ENCODE assay signal across 24 cellular contexts in genomic region chr5:14849516-14850294, GRCh38. TPM values are rescaled to one million over a fixed set of nuclear protein-coding genes. Genes with fewer than 3 reads are reported as not detected.
DNase-seq lines count a peak whose midpoint lies in the region; ATAC-seq, FAIRE-seq and TF ChIP-seq lines count a peak whose summit lies in the region.
"Had no signal": no experiment of that assay in that cellular context is flagged by ENCODE, and none has a peak within 500 bp of the region (broad histone marks: within the 10 kb centered on the region; RNA-seq: fewer than 3 reads in every experiment).

No MANE protein-coding gene starts in this region.

- no peaks in the 10 kb centered on the region for H3K27me3 Mint-ChIP-seq in activated CD4-positive, alpha-beta T cell treated with anti-CD3 and anti-CD28 coated beads, Interleukin-2, amount 10 ng/mL, durations not matched to agents 7 days and 5 days
- H3K27me3 Mint-ChIP-seq: activated CD8-positive, alpha-beta memory T cell treated with anti-CD3 and anti-CD28 coated beads, Interleukin-2, amount 10 ng/mL, durations not matched to agents 7 days and 5 days; activated naive CD8-positive, alpha-beta T cell treated with anti-CD3 and anti-CD28 coated beads for 36 hours; memory B cell; naive B cell had no signal

- no peak overlapping the region for H2AFZ ChIP-seq in H1 (ENCODE audit: low read length)

- no peak overlapping the region for H2BK20ac ChIP-seq in H1 (ENCODE audit: low read length)

- H3K27me3 ChIP-seq in H7 (ENCODE audit: control insufficient read depth, insufficient read depth, low read length) (no peaks in the 10 kb centered on the region), RWPE2 (ENCODE audit: insufficient read depth, poor library complexity, severe bottlenecking) (no peaks in the 10 kb centered on the region), H1 (replicated peaks in 1 of 4; ENCODE audit: control insufficient read depth in 3 of 4, extremely low read depth in 1 of 4, insufficient read depth in 3 of 4, low read length in 3 of 4) (no peaks in the 10 kb centered on the region)
- H3K27me3 ChIP-seq: dorsolateral prefrontal cortex, gastrocnemius medialis, thyroid gland had no signal

- H3K36me3 Mint-ChIP-seq in stimulated activated effector memory CD8-positive, alpha-beta T cell treated with anti-CD3 and anti-CD28 coated beads, Interleukin-12 subunit alpha, Interleukin-12 subunit beta, amount 100 ng/mL, for 72 hours: peaks cover 40% of the 10 kb centered on the region
- peaks cover 6% of the 10 kb centered on the region for H3K36me3 Mint-ChIP-seq in activated CD4-positive, alpha-beta T cell treated with anti-CD3 and anti-CD28 coated beads, Interleukin-2, amount 10 ng/mL, durations not matched to agents 7 days and 5 days (ENCODE audit: low read depth)
- H3K36me3 Mint-ChIP-seq: activated CD8-positive, alpha-beta memory T cell treated with anti-CD3 and anti-CD28 coated beads, Interleukin-2, amount 10 ng/mL, durations not matched to agents 7 days and 5 days had no signal

- ATAC-seq in RWPE2 (ENCODE audit: low read depth) (peak; percentile 81), GM21367 (IDR thresholded peaks at IDR 0.05; ENCODE audit: unreplicated experiment) (no peak)
- ATAC-seq in stimulated activated effector memory CD8-positive, alpha-beta T cell treated with anti-CD3 and anti-CD28 coated beads, Interleukin-12 subunit alpha, Interleukin-12 subunit beta, amount 100 ng/mL, for 72 hours: no peak
- ATAC-seq: activated CD8-positive, alpha-beta memory T cell treated with anti-CD3 and anti-CD28 coated beads, Interleukin-2, amount 10 ng/mL, durations not matched to agents 7 days and 5 days; gastrocnemius medialis had no signal

- H3K79me1 ChIP-seq in H1 (ENCODE audit: low read depth, low read length): no peaks in the 10 kb centered on the region

- WGBS in H1 (ENCODE audit: extremely low coverage in 1 of 2, insufficient coverage in 1 of 2, insufficient read length in 1 of 2, insufficient replicate concordance in 2 of 2, low coverage in 1 of 2, low lambda C conversion rate in 2 of 2, missing lambda C conversion rate in 1 of 2), 2 experiments: 76% methylated on average over 14 of the region's 14 CpGs; no CpG with 5 or more reads in 1 of the 2 experiments

- TF ChIP-seq CTCF in RWPE2 (IDR thresholded peaks at IDR 0.05; ENCODE audit: poor library complexity, severe bottlenecking) (no peak), H1 (IDR thresholded peaks at IDR 0.05; ENCODE audit: control extremely low read depth in 1 of 3, insufficient read depth in 1 of 3, low read depth in 1 of 3, low read length in 3 of 3) (no peak)

- peaks cover 17% of the 10 kb centered on the region for H3K4me1 ChIP-seq in RWPE2 (ENCODE audit: insufficient read depth, poor library complexity, severe bottlenecking)
- H3K4me1 ChIP-seq in H1 (replicated peaks in 1 of 4; ENCODE audit: control insufficient read depth in 3 of 4, insufficient read depth in 4 of 4, low read length in 3 of 4): peaks cover 5 to 14% (median 13%) of the 10 kb centered on the region in 4 experiments

- H3K18ac ChIP-seq in H1 (ENCODE audit: extremely low read depth, low read length): no peak overlapping the region

- TF ChIP-seq POLR2A in H1 (IDR thresholded peaks at IDR 0.05; ENCODE audit: control extremely low read depth in 1 of 2, low read depth in 2 of 2, low read length in 2 of 2): no peak

- no peak overlapping the region for H3K14ac ChIP-seq in H1 (ENCODE audit: insufficient read length)

- no peak overlapping the region; a peak in 1 of 7 replicates for H3K9ac ChIP-seq in H1 (replicated peaks in 1 of 4; ENCODE audit: extremely low read depth in 1 of 4, low read depth in 3 of 4, low read length in 3 of 4)

- H4K5ac ChIP-seq in H1 (ENCODE audit: insufficient read length, low read depth, low read length): no peak overlapping the region

- POLR2A ChIA-PET in H1 (lab: Charles Lee; ENCODE audit: partially characterized antibody): interaction anchor here (1.3 kb wide), 2 partner anchors 11 to 21 kb away, joined by 3 to 5 read pairs; partner anchors contain the start of gene ANKH
- POLR2A ChIA-PET in activated CD4-positive, alpha-beta T cell treated with anti-CD3 and anti-CD28 coated beads, Interleukin-2, amount 10 ng/mL, durations not matched to agents 7 days and 5 days (lab: Charles Lee): no interaction called here

- no peaks in the 10 kb centered on the region for H3K9me3 Mint-ChIP-seq in stimulated activated effector memory CD8-positive, alpha-beta T cell treated with anti-CD3 and anti-CD28 coated beads, Interleukin-12 subunit alpha, Interleukin-12 subunit beta, amount 100 ng/mL, for 72 hours
- H3K9me3 Mint-ChIP-seq in activated CD4-positive, alpha-beta T cell treated with anti-CD3 and anti-CD28 coated beads, Interleukin-2, amount 10 ng/mL, durations not matched to agents 7 days and 5 days: no peaks in the 10 kb centered on the region
- H3K9me3 Mint-ChIP-seq: activated naive CD8-positive, alpha-beta T cell treated with anti-CD3 and anti-CD28 coated beads for 36 hours; activated T-helper 2 cell treated with anti-CD3 and anti-CD28 coated beads, Interferon-gamma antibody, Interleukin-2, Interleukin-4, amounts not matched to agents 10 μg/mL and 5 μg/mL and 100 μg/mL, durations not matched to agents 14 hours and 24 hours and 36 hours; memory B cell; naive B cell had no signal

- H3K23ac ChIP-seq in H1 (ENCODE audit: insufficient read length): no peak overlapping the region

- 0 out of 2 replicates have a peak overlapping the region, but pooled peaks have one; percentile 62 for H2BK12ac ChIP-seq in H1 (ENCODE audit: low read depth, low read length)

- H2BK15ac ChIP-seq in H1 (ENCODE audit: low read length): no peak overlapping the region

- H3K9me3 ChIP-seq in RWPE2 (ENCODE audit: severe bottlenecking) (no peaks in the 10 kb centered on the region), H1 (ENCODE audit: insufficient read depth in 2 of 2, low read depth in 1 of 2, low read length in 1 of 2) (no peaks in the 10 kb centered on the region)
- H3K9me3 ChIP-seq: gastrocnemius medialis, thyroid gland had no signal

- no peak overlapping the region for H2BK120ac ChIP-seq in H1 (replicated peaks; ENCODE audit: low read depth, low read length)

- peak overlapping the region; percentile 6 for H4K91ac ChIP-seq in H1 (replicated peaks; ENCODE audit: insufficient read length, low read length)

- no peaks in the 10 kb centered on the region for H4K20me1 ChIP-seq in H1 (replicated peaks in 1 of 2; ENCODE audit: control insufficient read depth in 1 of 2, insufficient read depth in 2 of 2, low read length in 2 of 2)

- no peak overlapping the region for H2AK5ac ChIP-seq in H1 (ENCODE audit: low read depth, low read length)

- no peaks in the 10 kb centered on the region for H3K23me2 ChIP-seq in H1 (ENCODE audit: low read depth, low read length)

- TF ChIP-seq RAD21 in H1 (IDR thresholded peaks at IDR 0.05 in 1 of 2, conservative IDR thresholded peaks at IDR 0.05 in 1 of 2; ENCODE audit: low read depth in 2 of 2, low read length in 2 of 2): no peak

- H3K4me3 ChIP-seq in H7 (ENCODE audit: insufficient read depth, low read depth, low read length) (no peak overlapping the region), RWPE2 (ENCODE audit: severe bottlenecking) (no peak overlapping the region), H1 (ENCODE audit: extremely low read depth in 1 of 4, insufficient read depth in 2 of 4, low read depth in 3 of 4, low read length in 4 of 4) (no peak overlapping the region)
- H3K4me3 ChIP-seq: dorsolateral prefrontal cortex, gastrocnemius medialis, thyroid gland had no signal

- H4K8ac ChIP-seq in H1 (ENCODE audit: extremely low read depth, insufficient read depth, low read length): no peak overlapping the region

- H3K4ac ChIP-seq in H1 (replicated peaks; ENCODE audit: insufficient read length, low read depth, low read length): no peak overlapping the region

- DNase-seq in H7 (peak; percentile 32), RWPE2 (ENCODE audit: low spot score) (no peak), H1 (ENCODE audit: low read depth in 1 of 2, low spot score in 2 of 2) (no peak), NCI-H1436 (lab: John Stamatoyannopoulos, UW) (no peak)
- DNase-seq in stimulated activated effector memory CD8-positive, alpha-beta T cell treated with anti-CD3 and anti-CD28 coated beads, Interleukin-12 subunit alpha, Interleukin-12 subunit beta, amount 100 ng/mL, for 72 hours (ENCODE audit: low spot score in 2 of 2): no peak
- DNase-seq in activated CD4-positive, alpha-beta T cell treated with anti-CD3 and anti-CD28 coated beads, Interleukin-2, amount 10 ng/mL, durations not matched to agents 7 days and 5 days: no peak
- DNase-seq: activated CD4-positive, alpha-beta T cell treated with anti-CD3 and anti-CD28 coated beads for 48 hours; activated CD8-positive, alpha-beta memory T cell treated with anti-CD3 and anti-CD28 coated beads, Interleukin-2, amount 10 ng/mL, durations not matched to agents 7 days and 5 days; activated naive CD8-positive, alpha-beta T cell treated with anti-CD3 and anti-CD28 coated beads for 36 hours; DND-41; dorsolateral prefrontal cortex; gastrocnemius medialis; kidney glomerular epithelial cell; naive B cell; NCI-H1436 treated with DMSO at 0.1 percent for 48 hours; NCI-H2171; NCI-H526 treated with DMSO at 0.1 percent for 48 hours; SIG-M5; stimulated activated naive CD4-positive, alpha-beta T cell; T-helper 1 cell; thyroid gland had no signal

- peaks cover 12% of the 10 kb centered on the region for H3K4me1 Mint-ChIP-seq in stimulated activated effector memory CD8-positive, alpha-beta T cell treated with anti-CD3 and anti-CD28 coated beads, Interleukin-12 subunit alpha, Interleukin-12 subunit beta, amount 100 ng/mL, for 72 hours
- peaks cover 2% of the 10 kb centered on the region for H3K4me1 Mint-ChIP-seq in activated CD4-positive, alpha-beta T cell treated with anti-CD3 and anti-CD28 coated beads, Interleukin-2, amount 10 ng/mL, durations not matched to agents 7 days and 5 days
- H3K4me1 Mint-ChIP-seq: activated CD8-positive, alpha-beta memory T cell treated with anti-CD3 and anti-CD28 coated beads, Interleukin-2, amount 10 ng/mL, durations not matched to agents 7 days and 5 days had no signal

- no peak for FAIRE-seq in H1 (lab: Jason Lieb, UNC)

- no peak for TF ChIP-seq EP300 in H1 (IDR thresholded peaks at IDR 0.05; ENCODE audit: borderline replicate concordance in 1 of 2, low read depth in 2 of 2, low read length in 2 of 2)

- H3K36me3 ChIP-seq in H7 (replicated peaks; ENCODE audit: control insufficient read depth, insufficient read depth, low read length) (no peaks in the 10 kb centered on the region), RWPE2 (ENCODE audit: low read depth) (no peaks in the 10 kb centered on the region), H1 (ENCODE audit: control insufficient read depth in 2 of 4, insufficient read depth in 4 of 4, low read length in 3 of 4) (no peaks in the 10 kb centered on the region)
- H3K36me3 ChIP-seq: gastrocnemius medialis, thyroid gland had no signal

- H3K27ac ChIP-seq in RWPE2 (ENCODE audit: poor library complexity, severe bottlenecking) (no peak overlapping the region), H1 (ENCODE audit: low read depth, low read length) (no peak overlapping the region)
- H3K27ac ChIP-seq: thyroid gland had no signal

- H3K4me3 Mint-ChIP-seq in stimulated activated effector memory CD8-positive, alpha-beta T cell treated with anti-CD3 and anti-CD28 coated beads, Interleukin-12 subunit alpha, Interleukin-12 subunit beta, amount 100 ng/mL, for 72 hours: no peak overlapping the region
- H3K4me3 Mint-ChIP-seq in activated CD4-positive, alpha-beta T cell treated with anti-CD3 and anti-CD28 coated beads, Interleukin-2, amount 10 ng/mL, durations not matched to agents 7 days and 5 days: no peak overlapping the region
- H3K4me3 Mint-ChIP-seq: activated CD8-positive, alpha-beta memory T cell treated with anti-CD3 and anti-CD28 coated beads, Interleukin-2, amount 10 ng/mL, durations not matched to agents 7 days and 5 days; activated naive CD8-positive, alpha-beta T cell treated with anti-CD3 and anti-CD28 coated beads for 36 hours; memory B cell; naive B cell had no signal

- H3K56ac ChIP-seq in H1 (replicated peaks; ENCODE audit: insufficient read length, low read depth, low read length): no peak overlapping the region

- CTCF ChIA-PET in H1 (lab: Charles Lee; ENCODE audit: partially characterized antibody): interaction anchor here (0.7 to 2.4 kb wide), 10 partner anchors 10 to 154 kb away, joined by 3 to 10 read pairs (median 4); no protein-coding TSS in a partner anchor
- CTCF ChIA-PET in activated CD4-positive, alpha-beta T cell treated with anti-CD3 and anti-CD28 coated beads, Interleukin-2, amount 10 ng/mL, durations not matched to agents 7 days and 5 days (lab: Charles Lee): interaction anchor here (1.0 to 1.5 kb wide), 3 partner anchors 10 to 21 kb away, joined by 3 to 5 read pairs (median 3); no protein-coding TSS in a partner anchor

- H3K4me2 ChIP-seq in H1 (ENCODE audit: insufficient read depth in 1 of 2, low read depth in 2 of 2, low read length in 2 of 2): peak overlapping the region; percentile 13 to 27; a peak in 2 of 4 replicates

- H3K79me2 ChIP-seq in H1 (ENCODE audit: control insufficient read depth in 1 of 2, insufficient read depth in 2 of 2, low read length in 2 of 2): no peaks in the 10 kb centered on the region

- H2BK5ac ChIP-seq in H1 (ENCODE audit: low read depth, low read length): no peak overlapping the region; the same call in 1 of the 2 replicates

- peak overlapping the region; percentile 10 for H3K27ac Mint-ChIP-seq in stimulated activated effector memory CD8-positive, alpha-beta T cell treated with anti-CD3 and anti-CD28 coated beads, Interleukin-12 subunit alpha, Interleukin-12 subunit beta, amount 100 ng/mL, for 72 hours
- no peak overlapping the region for H3K27ac Mint-ChIP-seq in activated CD4-positive, alpha-beta T cell treated with anti-CD3 and anti-CD28 coated beads, Interleukin-2, amount 10 ng/mL, durations not matched to agents 7 days and 5 days
- H3K27ac Mint-ChIP-seq: activated CD8-positive, alpha-beta memory T cell treated with anti-CD3 and anti-CD28 coated beads, Interleukin-2, amount 10 ng/mL, durations not matched to agents 7 days and 5 days; activated naive CD8-positive, alpha-beta T cell treated with anti-CD3 and anti-CD28 coated beads for 36 hours; activated T-helper 2 cell treated with anti-CD3 and anti-CD28 coated beads, Interferon-gamma antibody, Interleukin-2, Interleukin-4, amounts not matched to agents 10 μg/mL and 5 μg/mL and 100 μg/mL, durations not matched to agents 14 hours and 24 hours and 36 hours; memory B cell had no signal

RNA-seq across cellular contexts. Expression of gene ANKH, which starts 21.9 kb away (rescaled TPM):
- 1.6 and 6.5 TPM in 2 replicates for total RNA-seq in H7 (2014; rRNA removed; shearing (Covaris generic))
- 12.1 and 13.0 TPM in 2 replicates for total RNA-seq in H1 (2021; fragmentation: NEBNext Ultra II Directional; extraction: Animal tissue kit (Norgen Biotek cat#: 25700))
- polyA plus RNA-seq in H1 (2011; rRNA removed): 5.3 and 7.9 TPM in 2 replicates
- polyA plus RNA-seq in H1 (2011; cell fraction: cytosol; rRNA removed): 6.0 TPM
- 9.6 TPM for polyA plus RNA-seq in H1 (2011; cell fraction: nucleus; rRNA removed)
- 6.1 to 11.0 TPM (median 7.4 TPM) in 4 replicates for polyA plus RNA-seq in H1 (2012, experiment 1 of 2)
- polyA plus RNA-seq in H1 (2012, experiment 2 of 2): 5.2 TPM
- polyA plus RNA-seq in H1 (2013, experiment 1 of 2): 4.7 TPM
- polyA plus RNA-seq in H1 (2013, experiment 2 of 2): 6.1 TPM
- polyA minus RNA-seq in H1 (2011; rRNA and poly(A)+ RNA removed): 6.9 and 10.1 TPM in 2 replicates
- polyA minus RNA-seq in H1 (2011; cell fraction: cytosol; rRNA and poly(A)+ RNA removed): 6.3 TPM
- 10.0 TPM for polyA minus RNA-seq in H1 (2011; cell fraction: nucleus; rRNA and poly(A)+ RNA removed)
- 10 to 100 TPM; 69.3 to 74.2 TPM for total RNA-seq in activated CD4-positive, alpha-beta T cell treated with anti-CD3 and anti-CD28 coated beads, Interleukin-2, amount 10 ng/mL, durations not matched to agents 7 days and 5 days
